19 cellular contexts compared by ENCODE assay signal in the genomic region with DNA sequence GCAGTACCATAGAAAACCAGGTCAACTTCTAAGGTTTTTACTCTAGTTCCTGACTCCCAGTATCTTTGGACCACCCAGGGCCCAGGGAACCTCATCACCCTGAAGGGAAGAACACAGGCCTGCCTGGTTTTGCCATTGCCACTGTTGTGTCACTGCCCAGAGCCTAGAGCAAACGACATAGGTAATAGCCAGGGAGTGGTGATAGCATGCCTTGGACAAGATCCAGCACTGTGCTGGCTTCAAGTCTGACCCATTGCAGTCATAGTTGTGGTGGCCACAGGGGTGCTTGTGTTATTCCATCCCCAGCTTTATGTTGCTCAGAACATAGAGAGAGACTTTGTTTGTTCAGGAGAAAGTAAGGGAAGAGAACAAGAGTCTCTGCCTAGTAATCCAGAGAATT.
A peak's percentile ranks its signal among the peaks of the same experiment; 100 is the strongest.
DNase-seq lines count a peak whose midpoint lies in the region; ATAC-seq, FAIRE-seq and TF ChIP-seq lines count a peak whose summit lies in the region.
"Had no signal": no experiment of that assay in that cellular context is flagged by ENCODE, and none has a peak within 500 bp of the region (broad histone marks: within the 10 kb centered on the region; RNA-seq: fewer than 3 reads in every experiment).

No MANE protein-coding gene starts in this region.

- H3K27me3 ChIP-seq in pancreas (no peaks in the 10 kb centered on the region), SJCRH30 (no peaks in the 10 kb centered on the region), Caco-2 (replicated peaks; ENCODE audit: control insufficient read depth, insufficient read depth, low read length) (no peaks in the 10 kb centered on the region)

- H3K27me3 Mint-ChIP-seq in T-helper 17 cell (no peaks in the 10 kb centered on the region), Caco-2 (ENCODE audit: insufficient read depth, unreplicated experiment) (no peaks in the 10 kb centered on the region)

- H3K36me3 ChIP-seq in pancreas, result no peaks in the 10 kb centered on the region
- no peaks in the 10 kb centered on the region for H3K36me3 ChIP-seq in SJCRH30
- no peaks in the 10 kb centered on the region for H3K36me3 ChIP-seq in Caco-2 (ENCODE audit: control insufficient read depth, insufficient read depth, low read length)
- H3K36me3 ChIP-seq: HAP-1 had no signal

- TF ChIP-seq CTCF in pancreas (IDR thresholded peaks at IDR 0.05) (no peak), Caco-2 (IDR thresholded peaks at IDR 0.05; ENCODE audit: insufficient read depth in 1 of 2, low read depth in 1 of 2, low read length in 1 of 2, severe bottlenecking in 1 of 2, unreplicated experiment in 1 of 2) (no peak)

- FAIRE-seq in pancreas (lab: Jason Lieb, UNC), result no peak
- FAIRE-seq: D721Med, GM12891, GM18507, H54 had no signal

- DNase-seq in M059J (ENCODE audit: low read depth) (peak; percentile 6), astrocyte of the hippocampus (ENCODE audit: low read depth, low spot score) (peak; percentile 0), pancreas (peak in 1 of 6 donors; percentile 14), SJCRH30 (no peak), T-helper 17 cell (no peak), Caco-2 (no peak)
- DNase-seq: C1 segment of cervical spinal cord; CD8-positive, alpha-beta T cell; DMS 273 treated with DMSO at 0.1 percent for 48 hours; DMS79; GF-D8; HFFc6 had no signal

- POLR2A ChIA-PET in Caco-2 (lab: Charles Lee), result no interaction called here

- H3K4me3 Mint-ChIP-seq in T-helper 17 cell, result no peak overlapping the region
- no peak overlapping the region for H3K4me3 Mint-ChIP-seq in Caco-2 (ENCODE audit: unreplicated experiment)
- H3K4me3 Mint-ChIP-seq: CD8-positive, alpha-beta T cell; GM23338; HFFc6 had no signal

- no peak overlapping the region for H3K4me3 ChIP-seq in pancreas
- no peak overlapping the region for H3K4me3 ChIP-seq in SJCRH30
- H3K4me3 ChIP-seq in Caco-2 (ENCODE audit: low read depth, low read length), result no peak overlapping the region
- H3K4me3 ChIP-seq: GM23338, HAP-1 had no signal

- H3K9me3 ChIP-seq in pancreas, result no peaks in the 10 kb centered on the region
- no peaks in the 10 kb centered on the region for H3K9me3 ChIP-seq in SJCRH30 (replicated peaks)
- no peaks in the 10 kb centered on the region for H3K9me3 ChIP-seq in T-helper 17 cell (ENCODE audit: control insufficient read depth, low read length, poor library complexity, severe bottlenecking)
- H3K9me3 ChIP-seq in Caco-2, result no peaks in the 10 kb centered on the region; the same call in 1 of the 2 replicates
- H3K9me3 ChIP-seq: HAP-1 had no signal

- H3K9me3 Mint-ChIP-seq in Caco-2 (ENCODE audit: unreplicated experiment), result peaks cover 12% of the 10 kb centered on the region

- H3K27ac ChIP-seq in pancreas (no peak overlapping the region), SJCRH30 (no peak overlapping the region)

- intact Hi-C loops in pancreas (cut with DNase I), result no loop called here
- intact Hi-C loops in Caco-2 (cut with micrococcal nuclease; ENCODE audit: unreplicated experiment), result no loop called here

- CTCF ChIA-PET in Caco-2 (lab: Charles Lee), result no interaction called here

- peaks cover 0 to 9% (median 0%) of the 10 kb centered on the region in 3 donors for H3K4me1 ChIP-seq in pancreas
- no peaks in the 10 kb centered on the region for H3K4me1 ChIP-seq in SJCRH30
- H3K4me1 ChIP-seq in Caco-2, result no peaks in the 10 kb centered on the region
- H3K4me1 ChIP-seq: HAP-1 had no signal

- H3K36me3 Mint-ChIP-seq in T-helper 17 cell (ENCODE audit: low read depth) (no peaks in the 10 kb centered on the region), Caco-2 (ENCODE audit: insufficient read depth, unreplicated experiment) (no peaks in the 10 kb centered on the region)
- H3K36me3 Mint-ChIP-seq: CD8-positive, alpha-beta T cell had no signal

- ATAC-seq in pancreas (peak in 3 of 4 donors; percentile 14 to 53 (median 35)), T-helper 17 cell (no peak), HG02981 (IDR thresholded peaks at IDR 0.05; ENCODE audit: unreplicated experiment) (no peak)
- ATAC-seq: CD8-positive, alpha-beta T cell; GM23338 had no signal

- H3K27ac Mint-ChIP-seq in T-helper 17 cell, result no peak overlapping the region
- H3K27ac Mint-ChIP-seq in Caco-2 (ENCODE audit: unreplicated experiment), result no peak overlapping the region
- H3K27ac Mint-ChIP-seq: CD8-positive, alpha-beta T cell; GM23338; HFFc6 had no signal

- H3K4me1 Mint-ChIP-seq in T-helper 17 cell (no peaks in the 10 kb centered on the region), Caco-2 (ENCODE audit: low read depth, unreplicated experiment) (no peaks in the 10 kb centered on the region)
- H3K4me1 Mint-ChIP-seq: GM23338 had no signal

- no TSS peak for BruUV-seq in Caco-2 (replicated peaks; lab: Mats Ljungman, UMichigan)

- 11 to 13% methylated on average over 1 of the region's 1 CpG for WGBS in pancreas, 2 donors

Comparison
In these comparisons a context has a peak if more than half of its experiments do, and no peak if none do; other contexts are left out.
1. DNase-seq: peak in M059J (single experiment) and astrocyte of the hippocampus (single experiment); none in SJCRH30 (0 of 2), T-helper 17 cell (0 of 3) and Caco-2 (0 of 2).
2. ATAC-seq: peak in pancreas (3 of 4); none in T-helper 17 cell (single experiment) and HG02981 (single experiment).